In genomic region chr14:102323102-102323501, GRCh38 we compare ENCODE assay signal across 8 cellular contexts. TPM values are rescaled to one million over a fixed set of nuclear protein-coding genes. Genes with fewer than 3 reads are reported as not detected.
DNase-seq lines count a peak whose midpoint lies in the region; ATAC-seq and TF ChIP-seq lines count a peak whose summit lies in the region.

No MANE protein-coding gene starts in this region.

- no peak overlapping the region for H3K4me3 ChIP-seq in body of pancreas
- H3K4me3 ChIP-seq in effector memory CD4-positive, alpha-beta T cell (ENCODE audit: insufficient read depth, low read depth, low read length, poor library complexity, severe bottlenecking), result no peak overlapping the region

- no peak for TF ChIP-seq POLR2A in body of pancreas (IDR thresholded peaks at IDR 0.05)

- TF ChIP-seq CTCF in GM20000 (IDR thresholded peaks at IDR 0.05; ENCODE audit: extremely low read depth, missing control alignments) (peak; percentile 3), body of pancreas (IDR thresholded peaks at IDR 0.05) (peak in 6 of 7 experiments; percentile 29 to 61 (median 54))

- H3K36me3 ChIP-seq in body of pancreas (replicated peaks in 1 of 2; ENCODE audit: insufficient read depth in 1 of 2, low read depth in 2 of 2), result peaks cover 0 to 2% of the 10 kb centered on the region in 2 donors
- no peaks in the 10 kb centered on the region for H3K36me3 ChIP-seq in effector memory CD4-positive, alpha-beta T cell (ENCODE audit: control insufficient read depth, insufficient read depth, low read length)

- H3K4me1 ChIP-seq in body of pancreas, result peaks cover 30% of the 10 kb centered on the region
- H3K4me1 ChIP-seq in effector memory CD4-positive, alpha-beta T cell (ENCODE audit: control insufficient read depth, insufficient read depth, low read length, poor library complexity, severe bottlenecking), result peaks cover 19% of the 10 kb centered on the region

- DNase-seq in C1 segment of cervical spinal cord (lab: John Stamatoyannopoulos, UW), result peak in 11 of 14 donors; percentile 13 to 61 (median 39)
- no peak for DNase-seq in GM20000 (ENCODE audit: low spot score)
- peak; percentile 68 for DNase-seq in NCI-H69 (lab: John Stamatoyannopoulos, UW)
- peak; percentile 70 to 84 (median 77) for DNase-seq in body of pancreas
- peak; percentile 89 for DNase-seq in iris pigment epithelial cell (ENCODE audit: low read depth)
- DNase-seq in stimulated activated naive CD4-positive, alpha-beta T cell treated with Interleukin-2 at 50 U/mL for 16 hours (lab: John Stamatoyannopoulos, UW), result peak; percentile 12
- DNase-seq in mesenteric fat pad (ENCODE audit: low spot score), result no peak
- DNase-seq in effector memory CD4-positive, alpha-beta T cell, result no peak

- H3K27me3 ChIP-seq in body of pancreas, result no peaks in the 10 kb centered on the region
- H3K27me3 ChIP-seq in effector memory CD4-positive, alpha-beta T cell (replicated peaks; ENCODE audit: control insufficient read depth, insufficient read depth, low read length, poor library complexity, severe bottlenecking), result no peaks in the 10 kb centered on the region

- no peak for ATAC-seq in body of pancreas

- H3K9me3 ChIP-seq in body of pancreas, result no peaks in the 10 kb centered on the region
- H3K9me3 ChIP-seq in effector memory CD4-positive, alpha-beta T cell (ENCODE audit: control insufficient read depth, low read length), result no peaks in the 10 kb centered on the region

- intact Hi-C loops in body of pancreas (cut with DNase I), result no loop called here

- peak overlapping the region in 2 of 4 donors; percentile 27 to 37 for H3K27ac ChIP-seq in body of pancreas
- H3K27ac ChIP-seq in effector memory CD4-positive, alpha-beta T cell (ENCODE audit: insufficient read depth, low read length, poor library complexity, severe bottlenecking), result no peak overlapping the region

- 22 to 30% methylated on average over 8 of the region's 8 CpGs for WGBS in body of pancreas, 2 donors

RNA-seq across cellular contexts. Expression of gene ZNF839, which starts 3.6 kb away (rescaled TPM):
- total RNA-seq in body of pancreas (10 to 100 TPM in 1 of 2 donors, 1 to 10 TPM in 1; 8.0 to 22.1 TPM), mesenteric fat pad (7.4 TPM)

RNA-seq across cellular contexts. Expression of gene MOK, which starts 18.1 kb away (rescaled TPM):
- 10 to 100 TPM; 14.3 to 18.5 TPM for total RNA-seq in body of pancreas
- total RNA-seq in mesenteric fat pad, result 13.9 TPM

RNA-seq across cellular contexts. Expression of gene CINP, which starts 39.6 kb away (rescaled TPM):
- 10 to 100 TPM; 25.1 to 27.2 TPM for total RNA-seq in body of pancreas
- 34.1 TPM for total RNA-seq in mesenteric fat pad

RNA-seq across cellular contexts. Expression of gene TECPR2, which starts 39.6 kb away (rescaled TPM):
- total RNA-seq in body of pancreas (10 to 100 TPM in 1 of 2 donors, 1 to 10 TPM in 1; 7.0 to 51.4 TPM), mesenteric fat pad (29.5 TPM)

Comparison
In these comparisons a context has a peak if more than half of its experiments do, and no peak if none do; other contexts are left out.
1. DNase-seq: peak in C1 segment of cervical spinal cord (11 of 14), NCI-H69 (single experiment), body of pancreas (4 of 4), iris pigment epithelial cell (single experiment) and stimulated activated naive CD4-positive, alpha-beta T cell treated with Interleukin-2 at 50 U/mL for 16 hours (single experiment); none in GM20000 (single experiment), mesenteric fat pad (single experiment) and effector memory CD4-positive, alpha-beta T cell (0 of 3).